ENCODE assay signal across 9 cellular contexts in the genomic region with DNA sequence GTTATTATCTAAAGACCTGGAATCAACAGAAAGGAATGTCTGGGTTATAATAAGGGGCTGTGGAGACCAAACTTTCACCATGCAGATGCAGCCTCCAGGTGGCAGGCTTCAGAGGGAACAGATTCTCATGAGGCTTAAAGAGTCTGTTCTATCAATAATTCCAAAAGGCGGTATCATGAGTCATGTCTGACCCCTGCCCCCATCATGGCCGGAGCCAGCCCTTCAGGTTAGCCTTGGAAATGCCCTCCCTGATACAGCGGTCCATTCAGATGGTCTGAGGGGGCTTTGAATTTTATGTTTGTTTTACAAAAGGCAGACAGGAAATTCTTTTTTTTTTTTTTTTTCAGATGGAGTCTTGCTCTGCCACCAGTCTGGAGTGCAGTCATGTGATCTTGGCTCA. TPM values are rescaled to one million over a fixed set of nuclear protein-coding genes. Genes with fewer than 3 reads are reported as not detected.
A peak's percentile ranks its signal among the peaks of the same experiment; 100 is the strongest.
DNase-seq lines count a peak whose midpoint lies in the region; ATAC-seq, FAIRE-seq and TF ChIP-seq lines count a peak whose summit lies in the region.
"Had no signal": no experiment of that assay in that cellular context is flagged by ENCODE, and none has a peak within 500 bp of the region (broad histone marks: within the 10 kb centered on the region; RNA-seq: fewer than 3 reads in every experiment).

No MANE protein-coding gene starts in this region.

- no peak overlapping the region for H3K9ac ChIP-seq in astrocyte (ENCODE audit: low read length)

- H3K27ac Mint-ChIP-seq in astrocyte (ENCODE audit: unreplicated experiment), result no peak overlapping the region

- H3K4me3 Mint-ChIP-seq in astrocyte (ENCODE audit: unreplicated experiment), result no peak overlapping the region

- H3K27me3 Mint-ChIP-seq in astrocyte (ENCODE audit: low read depth, unreplicated experiment), result peaks cover 12% of the 10 kb centered on the region

- H3K36me3 Mint-ChIP-seq in astrocyte (ENCODE audit: low read depth, unreplicated experiment), result peaks cover 25% of the 10 kb centered on the region

- ATAC-seq in GM21360 (IDR thresholded peaks at IDR 0.05; ENCODE audit: unreplicated experiment), result no peak

- DNase-seq in COLO668 (lab: John Stamatoyannopoulos, UW; ENCODE audit: unreplicated experiment) (peak; percentile 53), HCEC 1CT (peak; percentile 69), OCI-LY7 (ENCODE audit: low spot score) (peak; percentile 40), astrocyte (ENCODE audit: low read depth) (peak; percentile 47), kidney epithelial cell (ENCODE audit: low read depth) (no peak), HuH-7.5 (ENCODE audit: low spot score) (no peak)
- peak; percentile 8 for DNase-seq in stimulated activated naive CD4-positive, alpha-beta T cell treated with Interleukin-2 at 50 U/mL for 16 hours (lab: John Stamatoyannopoulos, UW)

- H3K79me2 ChIP-seq in OCI-LY7 (ENCODE audit: insufficient read depth, low read depth, low read length), result no peaks in the 10 kb centered on the region
- H3K79me2 ChIP-seq in astrocyte (ENCODE audit: insufficient read depth, low read length), result no peaks in the 10 kb centered on the region

- FAIRE-seq in astrocyte (lab: Jason Lieb, UNC), result no peak

- H3K27me3 ChIP-seq in astrocyte (ENCODE audit: insufficient read depth, low read length), result no peaks in the 10 kb centered on the region
- no peaks in the 10 kb centered on the region for H3K27me3 ChIP-seq in kidney epithelial cell (ENCODE audit: control insufficient read depth, insufficient read depth, low read length)

- H3K4me2 ChIP-seq in OCI-LY7 (ENCODE audit: low read length) (no peak overlapping the region), astrocyte (ENCODE audit: low read length) (no peak overlapping the region)

- peaks cover 16% of the 10 kb centered on the region for H3K4me1 Mint-ChIP-seq in astrocyte (ENCODE audit: low read depth, unreplicated experiment)

- no peak overlapping the region for H3K27ac ChIP-seq in OCI-LY7 (ENCODE audit: low read depth, low read length, poor library complexity, severe bottlenecking)
- no peak overlapping the region for H3K27ac ChIP-seq in astrocyte (ENCODE audit: low read depth, low read length)
- H3K27ac ChIP-seq: neutrophil had no signal

- TF ChIP-seq CTCF in OCI-LY7 (conservative IDR thresholded peaks at IDR 0.05; ENCODE audit: low read length), result peak; percentile 67
- peak; percentile 55 for TF ChIP-seq CTCF in astrocyte (IDR thresholded peaks at IDR 0.05; ENCODE audit: insufficient read depth, low read depth, low read length)
- TF ChIP-seq CTCF in kidney epithelial cell (IDR thresholded peaks at IDR 0.05; ENCODE audit: insufficient read depth, low read length, poor library complexity, severe bottlenecking), result peak; percentile 61

- H3K9me3 Mint-ChIP-seq in astrocyte (ENCODE audit: unreplicated experiment), result peaks cover 3% of the 10 kb centered on the region

- H4K20me1 ChIP-seq in OCI-LY7 (ENCODE audit: insufficient read depth, low read length) (no peaks in the 10 kb centered on the region), astrocyte (ENCODE audit: insufficient read depth, low read length) (no peaks in the 10 kb centered on the region)

- H3K9me3 ChIP-seq in OCI-LY7 (ENCODE audit: low read length) (no peaks in the 10 kb centered on the region), astrocyte (ENCODE audit: insufficient read depth, low read depth, low read length) (no peaks in the 10 kb centered on the region)
- H3K9me3 ChIP-seq: neutrophil had no signal

- POLR2A ChIA-PET in OCI-LY7 (lab: Charles Lee), result no interaction called here

- CTCF ChIA-PET in OCI-LY7 (lab: Charles Lee; ENCODE audit: unreplicated experiment), result no interaction called here

- H3K4me3 ChIP-seq in OCI-LY7 (ENCODE audit: low read depth, low read length, poor library complexity, severe bottlenecking) (no peak overlapping the region), astrocyte (ENCODE audit: insufficient read depth, low read depth, low read length) (no peak overlapping the region), kidney epithelial cell (ENCODE audit: low read depth, low read length) (no peak overlapping the region)

- H3K9me2 ChIP-seq in OCI-LY7 (ENCODE audit: insufficient read depth, low read length), result no peaks in the 10 kb centered on the region

- no TSS peak for BruUV-seq in OCI-LY7 (replicated peaks; lab: Mats Ljungman, UMichigan)

- no peak overlapping the region for H2AFZ ChIP-seq in OCI-LY7 (ENCODE audit: low read length)
- H2AFZ ChIP-seq in astrocyte (ENCODE audit: low read depth, low read length), result no peak overlapping the region

- intact Hi-C loops in OCI-LY7 (cut with micrococcal nuclease; ENCODE audit: unreplicated experiment), result loop anchor here (1.0 to 5.0 kb wide), 2 partner anchors 117 to 174 kb away; no protein-coding TSS in a partner anchor

- H3K36me3 ChIP-seq in OCI-LY7 (ENCODE audit: insufficient read depth, low read length) (no peaks in the 10 kb centered on the region), astrocyte (ENCODE audit: insufficient read depth, low read length) (no peaks in the 10 kb centered on the region), kidney epithelial cell (ENCODE audit: control insufficient read depth, insufficient read depth, low read length) (no peaks in the 10 kb centered on the region)
- H3K36me3 ChIP-seq: neutrophil had no signal

- no peaks in the 10 kb centered on the region for H3K4me1 ChIP-seq in OCI-LY7 (ENCODE audit: insufficient read depth, low read length, poor library complexity, severe bottlenecking)
- H3K4me1 ChIP-seq in astrocyte (ENCODE audit: insufficient read depth, low read length), result peaks cover 14% of the 10 kb centered on the region

RNA-seq across cellular contexts. Expression of a gene that starts 21.7 kb away (rescaled TPM):
- total RNA-seq in OCI-LY7 (2014; rRNA removed; shearing (Covaris generic)), result 9.3 and 12.2 TPM in 2 replicates
- total RNA-seq in OCI-LY7 (2022), result 22.4 and 24.6 TPM in 2 replicates
- total RNA-seq in astrocyte, result 313 and 317 TPM in 2 replicates
- 273 and 317 TPM in 2 replicates for total RNA-seq in kidney epithelial cell

Comparison
In these comparisons a context has a peak if more than half of its experiments do, and no peak if none do; other contexts are left out.
1. DNase-seq: peak in COLO668 (single experiment), HCEC 1CT (single experiment), OCI-LY7 (single experiment), astrocyte (single experiment) and stimulated activated naive CD4-positive, alpha-beta T cell treated with Interleukin-2 at 50 U/mL for 16 hours (single experiment); none in kidney epithelial cell (single experiment) and HuH-7.5 (single experiment).
2. RNA of a gene that starts 21.7 kb away (total RNA-seq): 313 to 317 TPM in astrocyte and 273 to 317 TPM in kidney epithelial cell; 9.3 to 24.6 TPM in OCI-LY7; every median in the first group is over 10 times any median in the second.
3. Peak in every context shown above with its lines, with median percentiles within 50 percentile points of each other: CTCF ChIP-seq.